ENCODE assay signal across 11 cellular contexts in genomic region chrX:20595928-20596550, GRCh38.
DNase-seq lines count a peak whose midpoint lies in the region; ATAC-seq and TF ChIP-seq lines count a peak whose summit lies in the region.
"Had no signal": no experiment of that assay in that cellular context is flagged by ENCODE, and none has a peak within 500 bp of the region (broad histone marks: within the 10 kb centered on the region; RNA-seq: fewer than 3 reads in every experiment).

No MANE protein-coding gene starts in this region.

- H3K4me3 Mint-ChIP-seq in T-helper 17 cell: no peak overlapping the region

- peak; percentile 2 for DNase-seq in choroid plexus epithelial cell (ENCODE audit: low read depth)
- peak; percentile 23 to 59 for DNase-seq in stimulated activated CD4-positive, alpha-beta T cell treated with anti-CD3 and anti-CD28 coated beads, Interleukin-2, amount 100 ng/mL, for 24 hours
- no peak for DNase-seq in ecto neural progenitor cell (ENCODE audit: low spot score)
- DNase-seq in NCI-H1048 (lab: John Stamatoyannopoulos, UW): no peak
- no peak for DNase-seq in T-helper 17 cell
- no peak for DNase-seq in SKM-1 (lab: John Stamatoyannopoulos, UW; ENCODE audit: unreplicated experiment)
- DNase-seq: cortex of kidney, NCI-H2227 treated with DMSO at 0.1 percent for 48 hours, uterus had no signal

- H3K27ac Mint-ChIP-seq in T-helper 17 cell: no peak overlapping the region

- H3K9me3 ChIP-seq in T-helper 17 cell (ENCODE audit: control insufficient read depth, low read length, poor library complexity, severe bottlenecking): no peaks in the 10 kb centered on the region
- H3K9me3 ChIP-seq: uterus had no signal

- TF ChIP-seq CTCF in choroid plexus epithelial cell (conservative IDR thresholded peaks at IDR 0.05; ENCODE audit: low read depth, low read length): no peak

- H3K4me1 Mint-ChIP-seq in T-helper 17 cell: no peaks in the 10 kb centered on the region

- no peak overlapping the region for H3K4me3 ChIP-seq in choroid plexus epithelial cell (ENCODE audit: low read depth, low read length)
- H3K4me3 ChIP-seq: uterus had no signal

- ATAC-seq in GM19351 (IDR thresholded peaks at IDR 0.05; ENCODE audit: unreplicated experiment) (peak; percentile 52), HG03342 (IDR thresholded peaks at IDR 0.05; ENCODE audit: unreplicated experiment) (peak; percentile 40), T-helper 17 cell (no peak)

- H3K36me3 Mint-ChIP-seq in T-helper 17 cell (ENCODE audit: low read depth): no peaks in the 10 kb centered on the region

- H3K27me3 Mint-ChIP-seq in T-helper 17 cell: no peaks in the 10 kb centered on the region

Comparison
In these comparisons a context has a peak if more than half of its experiments do, and no peak if none do; other contexts are left out.
1. DNase-seq: peak in choroid plexus epithelial cell (single experiment) and stimulated activated CD4-positive, alpha-beta T cell treated with anti-CD3 and anti-CD28 coated beads, Interleukin-2, amount 100 ng/mL, for 24 hours (2 of 2); none in ecto neural progenitor cell (single experiment), NCI-H1048 (single experiment), T-helper 17 cell (0 of 3) and SKM-1 (single experiment).